In genomic region chr6:148747493-148748160, GRCh38 we compare ENCODE assay signal across 8 cellular contexts. TPM values are rescaled to one million over a fixed set of nuclear protein-coding genes. Genes with fewer than 3 reads are reported as not detected.
DNase-seq lines count a peak whose midpoint lies in the region; ATAC-seq and TF ChIP-seq lines count a peak whose summit lies in the region.

No MANE protein-coding gene starts in this region.

- WGBS in heart right ventricle, 2 donors: 0 to 1% methylated on average over 60 to 66 of the region's 66 CpGs

- H3K27me3 ChIP-seq in Peyer's patch: peaks cover 0 to 4% of the 10 kb centered on the region in 2 donors
- peaks cover 0 to 57% (median 15%) of the 10 kb centered on the region in 7 donors for H3K27me3 ChIP-seq in heart right ventricle

- no peak for TF ChIP-seq POLR2A in Peyer's patch (IDR thresholded peaks at IDR 0.05)

- TF ChIP-seq CTCF in HFFc6 (IDR thresholded peaks at IDR 0.05) (peak; percentile 37), Peyer's patch (IDR thresholded peaks at IDR 0.05) (peak in 1 of 6 experiments; percentile 5), heart right ventricle (IDR thresholded peaks at IDR 0.05) (peak in 1 of 9 donors; percentile 10)

- H3K4me1 ChIP-seq in Peyer's patch (peaks cover 0 to 9% (median 3%) of the 10 kb centered on the region in 4 donors), heart right ventricle (peaks cover 0 to 25% (median 17%) of the 10 kb centered on the region in 9 donors)

- H3K4me3 ChIP-seq in Peyer's patch (peak overlapping the region; percentile 66 to 84 (median 72)), heart right ventricle (peak overlapping the region; percentile 58 to 92 (median 72))

- H3K36me3 ChIP-seq in Peyer's patch (no peaks in the 10 kb centered on the region), heart right ventricle (no peaks in the 10 kb centered on the region)

- intact Hi-C loops in heart right ventricle (cut with DNase I): loop anchor here (2.0 to 10.0 kb wide), 7 partner anchors 170 to 205 kb away; no protein-coding TSS in a partner anchor
- intact Hi-C loops in posterior vena cava (cut with DNase I): loop anchor here (5.0 to 10.0 kb wide), 4 partner anchors 127 to 210 kb away; no protein-coding TSS in a partner anchor

- H3K27me3 Mint-ChIP-seq in HFFc6 (ENCODE audit: insufficient read depth): no peaks in the 10 kb centered on the region
- peaks cover 49% of the 10 kb centered on the region for H3K27me3 Mint-ChIP-seq in activated naive CD4-positive, alpha-beta T cell treated with anti-CD3 and anti-CD28 coated beads, Interleukin-2, amount 50 U/mL, for 24 hours

- no peaks in the 10 kb centered on the region for H3K9me3 Mint-ChIP-seq in HFFc6
- H3K9me3 Mint-ChIP-seq in activated naive CD4-positive, alpha-beta T cell treated with anti-CD3 and anti-CD28 coated beads, Interleukin-2, amount 50 U/mL, for 24 hours: no peaks in the 10 kb centered on the region

- H3K4me3 Mint-ChIP-seq in HFFc6: peak overlapping the region; percentile 90
- peak overlapping the region; percentile 62 for H3K4me3 Mint-ChIP-seq in activated naive CD4-positive, alpha-beta T cell treated with anti-CD3 and anti-CD28 coated beads, Interleukin-2, amount 50 U/mL, for 24 hours

- H3K9me3 ChIP-seq in Peyer's patch (no peaks in the 10 kb centered on the region), heart right ventricle (no peaks in the 10 kb centered on the region)

- H3K27ac Mint-ChIP-seq in HFFc6: peak overlapping the region; percentile 53
- H3K27ac Mint-ChIP-seq in activated naive CD4-positive, alpha-beta T cell treated with anti-CD3 and anti-CD28 coated beads, Interleukin-2, amount 50 U/mL, for 24 hours: no peak overlapping the region

- H3K27ac ChIP-seq in Peyer's patch (peak overlapping the region; percentile 74 to 94 (median 83)), heart right ventricle (peak overlapping the region in 9 of 10 donors; percentile 71 to 88 (median 79))

- peak; percentile 10 to 63 (median 26) for ATAC-seq in heart right ventricle

- peaks cover 42% of the 10 kb centered on the region for H3K4me1 Mint-ChIP-seq in HFFc6 (ENCODE audit: low read depth)
- H3K4me1 Mint-ChIP-seq in activated naive CD4-positive, alpha-beta T cell treated with anti-CD3 and anti-CD28 coated beads, Interleukin-2, amount 50 U/mL, for 24 hours: peaks cover 14% of the 10 kb centered on the region

- no peaks in the 10 kb centered on the region for H3K36me3 Mint-ChIP-seq in HFFc6 (ENCODE audit: low read depth)
- no peaks in the 10 kb centered on the region for H3K36me3 Mint-ChIP-seq in activated naive CD4-positive, alpha-beta T cell treated with anti-CD3 and anti-CD28 coated beads, Interleukin-2, amount 50 U/mL, for 24 hours

- DNase-seq in ELF-1 (ENCODE audit: low read depth, low spot score) (peak; percentile 79), HFFc6 (no peak), Peyer's patch (peak; percentile 63 to 83 (median 73)), heart right ventricle (peak; percentile 16 to 40), posterior vena cava (ENCODE audit: low spot score) (peak; percentile 85), DMS153 (lab: John Stamatoyannopoulos, UW) (no peak), NCI-H1694 treated with DMSO at 0.1 percent for 48 hours (lab: John Stamatoyannopoulos, UW) (no peak)

RNA-seq across cellular contexts. Expression of gene UST, which starts 0.8 kb away (rescaled TPM):
- total RNA-seq in HFFc6 (2021; fragmentation: NEBNext Ultra II Directional; extraction: Animal tissue kit (Norgen Biotek cat#: 25700)): 10 to 100 TPM; 12.9 to 17.3 (median 16.7) TPM
- 10 to 100 TPM in 1 of 4 donors, 1 to 10 TPM in 3; 3.0 to 37.1 (median 4.6) TPM for total RNA-seq in Peyer's patch
- 1 to 10 TPM; 1.6 to 4.1 (median 2.2) TPM for total RNA-seq in heart right ventricle
- polyA plus RNA-seq in heart right ventricle: 1 to 10 TPM; 2.6 to 3.3 TPM
- total RNA-seq in posterior vena cava: 10 to 100 TPM; 15.2 to 19.4 TPM

Comparison
In these comparisons a context has a peak if more than half of its experiments do, and no peak if none do; other contexts are left out.
1. DNase-seq: peak in ELF-1 (single experiment), Peyer's patch (3 of 3), heart right ventricle (2 of 2) and posterior vena cava (single experiment); none in HFFc6 (single experiment), DMS153 (single experiment) and NCI-H1694 treated with DMSO at 0.1 percent for 48 hours (single experiment).